In genomic region chr11:44628730-44629361, GRCh38 we compare ENCODE assay signal across 12 cellular contexts.
DNase-seq lines count a peak whose midpoint lies in the region; ATAC-seq and TF ChIP-seq lines count a peak whose summit lies in the region.
"Had no signal": no experiment of that assay in that cellular context is flagged by ENCODE, and none has a peak within 500 bp of the region (broad histone marks: within the 10 kb centered on the region; RNA-seq: fewer than 3 reads in every experiment).

No MANE protein-coding gene starts in this region.

- TF ChIP-seq POLR2A in adrenal gland (IDR thresholded peaks at IDR 0.05) = no peak

- DNase-seq in AG08396 (ENCODE audit: low spot score) (peak; percentile 1), adrenal gland (peak in 4 of 7 donors; percentile 13 to 47 (median 16)), mucosa of gallbladder (ENCODE audit: low spot score) (peak; percentile 6), NCI-H1048 (lab: John Stamatoyannopoulos, UW) (no peak), NCI-H2029 treated with DMSO at 0.1 percent for 48 hours (lab: John Stamatoyannopoulos, UW) (no peak), KG1 (lab: John Stamatoyannopoulos, UW) (no peak)
- DNase-seq: T1000 had no signal

- peak; percentile 30 for ATAC-seq in GM18502 (IDR thresholded peaks at IDR 0.05; ENCODE audit: poor library complexity, unreplicated experiment)
- no peak for ATAC-seq in HG02973 (IDR thresholded peaks at IDR 0.05; ENCODE audit: unreplicated experiment)
- ATAC-seq: natural killer cell treated with Interleukin-12 subunit alpha and Interleukin-12 subunit beta and Interleukin-15 and Interleukin-18, amount 100 ng/mL, for 72 hours had no signal

- H3K9me3 ChIP-seq in adrenal gland (replicated peaks in 1 of 3) = no peaks in the 10 kb centered on the region

- intact Hi-C loops in adrenal gland (cut with DNase I) = loop anchor here (5.0 to 10.0 kb wide), 3 partner anchors 88 to 268 kb away; no protein-coding TSS in a partner anchor

- no peaks in the 10 kb centered on the region for H3K27me3 ChIP-seq in adrenal gland

- no peak for TF ChIP-seq CTCF in adrenal gland (IDR thresholded peaks at IDR 0.05)

- H3K36me3 ChIP-seq in adrenal gland (replicated peaks in 1 of 2) = no peaks in the 10 kb centered on the region

- no peak overlapping the region for H3K27ac ChIP-seq in adrenal gland
- H3K27ac ChIP-seq: HL-60 had no signal

- 77 to 85% (median 81%) methylated on average over 6 of the region's 6 CpGs for WGBS in adrenal gland, 4 donors

- H3K4me1 ChIP-seq in adrenal gland (replicated peaks in 1 of 2) = peaks cover 6 to 8% of the 10 kb centered on the region in 2 donors

- H3K4me3 ChIP-seq in adrenal gland = no peak overlapping the region
- H3K4me3 ChIP-seq: smooth muscle cell had no signal

Comparison
In these comparisons a context has a peak if more than half of its experiments do, and no peak if none do; other contexts are left out.
1. DNase-seq: peak in AG08396 (single experiment), adrenal gland (4 of 7) and mucosa of gallbladder (single experiment); none in NCI-H1048 (single experiment), NCI-H2029 treated with DMSO at 0.1 percent for 48 hours (single experiment) and KG1 (single experiment).